In genomic region chr5:59893436-59894227, GRCh38 we compare ENCODE assay signal across 8 cellular contexts. TPM values are rescaled to one million over a fixed set of nuclear protein-coding genes. Genes with fewer than 3 reads are reported as not detected.
DNase-seq lines count a peak whose midpoint lies in the region; ATAC-seq, FAIRE-seq and TF ChIP-seq lines count a peak whose summit lies in the region.

PDE4D (minus strand) TSS chr5:59893726.

- dilution Hi-C loops in mammary epithelial cell (cut with HindIII; ENCODE audit: low sequenced_read_pairs) = no loop called here

- DNase-seq in activated CD4-positive, alpha-beta T cell treated with anti-CD3 and anti-CD28 coated beads, Interleukin-2, amount 10 ng/mL, durations not matched to agents 24 days and 14 days = peak; percentile 63
- no peak for DNase-seq in activated CD4-positive, alpha-beta T cell treated with anti-CD3 and anti-CD28 coated beads, Interleukin-2, amount 50 U/mL, for 4 hours
- DNase-seq in NCI-H226 (peak; percentile 46), mammary epithelial cell (peak; percentile 47), iPS-NIHi7 (ENCODE audit: extremely low spot score) (peak; percentile 91), small intestine (peak; percentile 41), NOMO-1 treated with DMSO at 0.1 percent for 48 hours (lab: John Stamatoyannopoulos, UW; ENCODE audit: unreplicated experiment) (no peak)

- peaks cover 1% of the 10 kb centered on the region for H3K36me3 Mint-ChIP-seq in activated CD4-positive, alpha-beta T cell treated with anti-CD3 and anti-CD28 coated beads, Interleukin-2, amount 10 ng/mL, durations not matched to agents 24 days and 14 days (ENCODE audit: low read depth)

- WGBS in mammary epithelial cell (ENCODE audit: low coverage, missing lambda C conversion rate) = 0% methylated on average over 10 of the region's 62 CpGs
- 3 to 6% (median 3%) methylated on average over 44 to 62 of the region's 62 CpGs for whole genome bisulfite sequencing in small intestine, 3 donors

- no peak for ATAC-seq in GM21447 (IDR thresholded peaks at IDR 0.05; ENCODE audit: unreplicated experiment)

- H3K4me3 Mint-ChIP-seq in activated CD4-positive, alpha-beta T cell treated with anti-CD3 and anti-CD28 coated beads, Interleukin-2, amount 10 ng/mL, durations not matched to agents 24 days and 14 days = no peak within 1 kb of the TSS

- no peak for FAIRE-seq in small intestine (lab: Jason Lieb, UNC)

- no peaks in the 10 kb centered on the region for H3K4me1 Mint-ChIP-seq in activated CD4-positive, alpha-beta T cell treated with anti-CD3 and anti-CD28 coated beads, Interleukin-2, amount 10 ng/mL, durations not matched to agents 24 days and 14 days

- in situ Hi-C loops in mammary epithelial cell (cut with MboI; ENCODE audit: low sequenced_read_pairs in 2 of 2) = no loop called here

- no peak within 1 kb of the TSS for H3K9ac ChIP-seq in mammary epithelial cell (ENCODE audit: insufficient read depth, low read length)

- no peaks in the 10 kb centered on the region for H3K79me2 ChIP-seq in mammary epithelial cell (ENCODE audit: insufficient read depth, low read length)

- no peaks in the 10 kb centered on the region for H3K4me1 ChIP-seq in mammary epithelial cell (ENCODE audit: insufficient read depth, low read length)
- no peaks in the 10 kb centered on the region for H3K4me1 ChIP-seq in small intestine (ENCODE audit: control insufficient read depth in 2 of 2, insufficient read depth in 1 of 2, low read depth in 1 of 2, low read length in 1 of 2)

- peak within 1 kb of the TSS; percentile 48 for H3K4me2 ChIP-seq in mammary epithelial cell (ENCODE audit: insufficient read depth, low read depth, low read length)

- CTCF ChIA-PET in mammary epithelial cell (lab: Charles Lee; ENCODE audit: low non-redundant PET) = no interaction called here

- no peak within 1 kb of the TSS for H2AFZ ChIP-seq in mammary epithelial cell (ENCODE audit: low read depth, low read length)

- no peaks in the 10 kb centered on the region for H3K9me3 Mint-ChIP-seq in activated CD4-positive, alpha-beta T cell treated with anti-CD3 and anti-CD28 coated beads, Interleukin-2, amount 10 ng/mL, durations not matched to agents 24 days and 14 days

- H3K4me3 ChIP-seq in mammary epithelial cell (replicated peaks in 1 of 3; ENCODE audit: insufficient read depth in 1 of 3, low read depth in 2 of 3, low read length in 3 of 3) (peak within 1 kb of the TSS in 1 of 3 experiments; percentile 11), small intestine (ENCODE audit: low read depth in 1 of 2, low read length in 2 of 2) (peak within 1 kb of the TSS in 1 of 2 donors; percentile 14)

- intact Hi-C loops in activated CD4-positive, alpha-beta T cell treated with anti-CD3 and anti-CD28 coated beads, Interleukin-2, amount 10 ng/mL, durations not matched to agents 24 days and 14 days (cut with micrococcal nuclease) = no loop called here
- intact Hi-C loops in mammary epithelial cell (cut with micrococcal nuclease) = no loop called here

- H3K36me3 ChIP-seq in mammary epithelial cell (ENCODE audit: insufficient read depth, low read length) (no peaks in the 10 kb centered on the region), small intestine (ENCODE audit: control insufficient read depth in 2 of 2, insufficient read depth in 2 of 2, low read length in 2 of 2) (no peaks in the 10 kb centered on the region)

- H3K9me3 ChIP-seq in mammary epithelial cell (replicated peaks; ENCODE audit: insufficient read depth, low read length) (no peaks in the 10 kb centered on the region), small intestine (ENCODE audit: control insufficient read depth, low read depth) (no peaks in the 10 kb centered on the region)

- H3K27ac Mint-ChIP-seq in activated CD4-positive, alpha-beta T cell treated with anti-CD3 and anti-CD28 coated beads, Interleukin-2, amount 10 ng/mL, durations not matched to agents 24 days and 14 days = no peak within 1 kb of the TSS

- peaks cover 31% of the 10 kb centered on the region for H3K27me3 ChIP-seq in mammary epithelial cell (ENCODE audit: insufficient read depth, low read length)
- peaks cover 6 to 25% of the 10 kb centered on the region in 2 donors for H3K27me3 ChIP-seq in small intestine (ENCODE audit: control insufficient read depth in 2 of 2, insufficient read depth in 2 of 2, low read length in 2 of 2)

- no peak within 1 kb of the TSS for H3K27ac ChIP-seq in mammary epithelial cell (ENCODE audit: insufficient read depth, low read depth, low read length)
- H3K27ac ChIP-seq in small intestine (ENCODE audit: low read depth in 1 of 2, low read length in 1 of 2) = no peak within 1 kb of the TSS

- BruUV-seq in mammary epithelial cell (replicated peaks; lab: Mats Ljungman, UMichigan) = no TSS peak

- no peaks in the 10 kb centered on the region for H4K20me1 ChIP-seq in mammary epithelial cell (ENCODE audit: insufficient read depth, low read length)

- H3K27me3 Mint-ChIP-seq in activated CD4-positive, alpha-beta T cell treated with anti-CD3 and anti-CD28 coated beads, Interleukin-2, amount 10 ng/mL, durations not matched to agents 24 days and 14 days = peaks cover 37% of the 10 kb centered on the region

- TF ChIP-seq CTCF in mammary epithelial cell (conservative IDR thresholded peaks at IDR 0.05 in 1 of 2, IDR thresholded peaks at IDR 0.05 in 1 of 2; ENCODE audit: extremely low read depth in 1 of 2, insufficient read depth in 1 of 2, low read depth in 1 of 2, low read length in 2 of 2) = no peak

RNA-seq across cellular contexts. Expression of gene PDE4D, which starts in this region (rescaled TPM):
- total RNA-seq in activated CD4-positive, alpha-beta T cell treated with anti-CD3 and anti-CD28 coated beads, Interleukin-2, amount 10 ng/mL, durations not matched to agents 24 days and 14 days = 47.7 and 50.1 TPM in 2 replicates
- total RNA-seq in mammary epithelial cell = 10 to 100 TPM; 12.4 to 24.8 TPM
- 5.2 TPM for polyA plus RNA-seq in mammary epithelial cell
- 8.2 TPM for polyA minus RNA-seq in mammary epithelial cell
- 1 to 10 TPM; 2.9 to 5.7 (median 4.9) TPM for polyA plus RNA-seq in small intestine

Comparison
In these comparisons a context has a peak if more than half of its experiments do, and no peak if none do; other contexts are left out.
1. DNase-seq: peak in activated CD4-positive, alpha-beta T cell treated with anti-CD3 and anti-CD28 coated beads, Interleukin-2, amount 10 ng/mL, durations not matched to agents 24 days and 14 days (single experiment), NCI-H226 (single experiment), mammary epithelial cell (single experiment), iPS-NIHi7 (single experiment) and small intestine (single experiment); none in activated CD4-positive, alpha-beta T cell treated with anti-CD3 and anti-CD28 coated beads, Interleukin-2, amount 50 U/mL, for 4 hours (0 of 2) and NOMO-1 treated with DMSO at 0.1 percent for 48 hours (single experiment).